Comparison of ENCODE assay signal across 42 cellular contexts in the genomic region with DNA sequence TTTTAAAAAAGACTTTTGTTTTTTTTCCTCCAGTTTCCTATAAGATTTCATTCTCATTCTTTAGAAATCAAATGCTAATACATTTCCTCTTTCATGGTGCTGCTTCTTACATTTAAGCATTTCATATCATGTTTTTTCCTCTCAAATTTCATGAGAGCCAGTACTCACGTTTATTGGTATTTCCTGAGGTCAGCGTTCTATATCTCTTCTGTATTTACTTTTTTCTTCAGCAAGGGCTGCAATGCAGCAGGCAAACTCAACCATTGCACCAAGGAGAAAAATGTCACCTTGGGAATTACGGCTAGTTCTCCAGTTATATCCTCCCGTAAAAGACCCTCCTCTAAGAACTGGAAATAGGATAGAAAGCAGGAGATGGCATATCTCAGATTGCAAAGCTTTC. TPM values are rescaled to one million over a fixed set of nuclear protein-coding genes. Genes with fewer than 3 reads are reported as not detected.
"Had no signal": no experiment of that assay in that cellular context is flagged by ENCODE, and none has a peak within 500 bp of the region (broad histone marks: within the 10 kb centered on the region; RNA-seq: fewer than 3 reads in every experiment).

No MANE protein-coding gene starts in this region.

- H3K4me1 ChIP-seq: adrenal gland, ascending aorta, breast epithelium had no signal

- DNase-seq: activated effector memory CD4-positive, alpha-beta T cell treated with anti-CD3 and anti-CD28 coated beads, Interleukin-2, amount 50 U/mL, for 16 hours; activated effector memory CD4-positive, alpha-beta T cell treated with Interleukin-2 at 50 U/mL for 16 hours; activated gamma-delta T cell; activated gamma-delta T cell treated with Interleukin-2 at 50 U/mL for 16 hours; activated naive CD4-positive, alpha-beta T cell; activated naive CD4-positive, alpha-beta T cell treated with anti-CD3 and anti-CD28 coated beads for 36 hours; activated naive CD4-positive, alpha-beta T cell treated with anti-CD3 and anti-CD28 coated beads, Interleukin-2, amount 10 ng/mL, durations not matched to agents 7 days and 5 days; activated naive CD4-positive, alpha-beta T cell treated with anti-CD3 and anti-CD28 coated beads, Interleukin-2, amount 50 U/mL, for 16 hours; activated naive CD4-positive, alpha-beta T cell treated with Interleukin-2 at 50 U/mL for 16 hours; activated naive CD8-positive, alpha-beta T cell treated with anti-CD3 and anti-CD28 coated beads for 36 hours; activated naive CD8-positive, alpha-beta T cell treated with anti-CD3 and anti-CD28 coated beads, Interleukin-2, amount 10 ng/mL, durations not matched to agents 7 days and 5 days; activated naive CD8-positive, alpha-beta T cell treated with anti-CD3 and anti-CD28 coated beads, Interleukin-2, amount 50 U/mL, for 24 hours; activated T-cell treated with anti-CD3 and anti-CD28 coated beads, Interleukin-2, amount 50 U/mL, for 1 hour; activated T-cell treated with anti-CD3 and anti-CD28 coated beads, Interleukin-2, amount 50 U/mL, for 24 hours; activated T-cell treated with anti-CD3 and anti-CD28 coated beads, Interleukin-2, amount 50 U/mL, for 4 hours; activated T-cell treated with anti-CD3 and anti-CD28 coated beads, Interleukin-2, amount 50 U/mL, for 48 hours; activated T-cell treated with anti-CD3 and anti-CD28 coated beads, Interleukin-2, amount 50 U/mL, for 72 hours; adrenal gland; amniotic stem cell; amygdala; anterior cingulate cortex; aorta; brain microvascular endothelial cell; caudate nucleus; central memory CD4-positive, alpha-beta T cell; cerebellar nuclear complex had no signal

- FAIRE-seq: astrocyte, bronchial epithelial cell had no signal

- H3K27ac ChIP-seq: adrenal gland, ascending aorta, body of pancreas, brain microvascular endothelial cell, breast epithelium, cardiac muscle cell had no signal

- H3K36me3 Mint-ChIP-seq: activated naive CD4-positive, alpha-beta T cell treated with anti-CD3 and anti-CD28 coated beads, Interleukin-2, amount 10 ng/mL, durations not matched to agents 7 days and 5 days; activated naive CD4-positive, alpha-beta T cell treated with anti-CD3 and anti-CD28 coated beads, Interleukin-2, amount 50 U/mL, for 24 hours; activated naive CD4-positive, alpha-beta T cell treated with anti-CD3 and anti-CD28 coated beads, Interleukin-2, amount 50 U/mL, for 72 hours; activated naive CD8-positive, alpha-beta T cell; activated naive CD8-positive, alpha-beta T cell treated with anti-CD3 and anti-CD28 coated beads for 36 hours; activated naive CD8-positive, alpha-beta T cell treated with anti-CD3 and anti-CD28 coated beads, Interleukin-2, amount 10 ng/mL, durations not matched to agents 7 days and 5 days; brain had no signal

- H3K27me3 ChIP-seq: adrenal gland, ascending aorta, body of pancreas, brain microvascular endothelial cell, breast epithelium, cardiac muscle cell had no signal

- H3K4me1 Mint-ChIP-seq: activated naive CD4-positive, alpha-beta T cell treated with anti-CD3 and anti-CD28 coated beads, Interleukin-2, amount 10 ng/mL, durations not matched to agents 7 days and 5 days; activated naive CD4-positive, alpha-beta T cell treated with anti-CD3 and anti-CD28 coated beads, Interleukin-2, amount 50 U/mL, for 24 hours; activated naive CD8-positive, alpha-beta T cell treated with anti-CD3 and anti-CD28 coated beads for 36 hours; activated naive CD8-positive, alpha-beta T cell treated with anti-CD3 and anti-CD28 coated beads, Interleukin-2, amount 10 ng/mL, durations not matched to agents 7 days and 5 days; activated naive CD8-positive, alpha-beta T cell treated with anti-CD3 and anti-CD28 coated beads, Interleukin-2, amount 50 U/mL, for 24 hours; activated T-helper 17 cell treated with anti-CD3 and anti-CD28 coated beads, Interleukin-2, amount 50 U/mL, for 72 hours; central memory CD8-positive, alpha-beta T cell had no signal

- H3K4me3 Mint-ChIP-seq: activated naive CD4-positive, alpha-beta T cell treated with anti-CD3 and anti-CD28 coated beads for 36 hours; activated naive CD4-positive, alpha-beta T cell treated with anti-CD3 and anti-CD28 coated beads, Interleukin-2, amount 10 ng/mL, durations not matched to agents 7 days and 5 days; activated naive CD4-positive, alpha-beta T cell treated with anti-CD3 and anti-CD28 coated beads, Interleukin-2, amount 50 U/mL, for 24 hours; activated naive CD8-positive, alpha-beta T cell; activated naive CD8-positive, alpha-beta T cell treated with anti-CD3 and anti-CD28 coated beads for 36 hours; activated naive CD8-positive, alpha-beta T cell treated with anti-CD3 and anti-CD28 coated beads, Interleukin-2, amount 10 ng/mL, durations not matched to agents 7 days and 5 days; activated naive CD8-positive, alpha-beta T cell treated with anti-CD3 and anti-CD28 coated beads, Interleukin-2, amount 50 U/mL, for 24 hours; activated T-cell treated with anti-CD3 and anti-CD28 coated beads, Interleukin-2, amount 50 U/mL, for 24 hours; activated T-cell treated with anti-CD3 and anti-CD28 coated beads, Interleukin-2, amount 50 U/mL, for 4 hours; activated T-cell treated with anti-CD3 and anti-CD28 coated beads, Interleukin-2, amount 50 U/mL, for 72 hours; activated T-helper 1 cell treated with anti-CD3 and anti-CD28 coated beads, Interleukin-12 subunit alpha, Interleukin-12 subunit beta, Interleukin-2, Interleukin-4 antibody, amounts not matched to agents 30 ng/mL and 10 ng/mL and 1 ng/mL, durations not matched to agents 14 hours and 24 hours and 36 hours; activated T-helper 17 cell treated with anti-CD3 and anti-CD28 coated beads, Interleukin-2, amount 50 U/mL, for 72 hours; central memory CD8-positive, alpha-beta T cell had no signal

- H3K27ac Mint-ChIP-seq: activated naive CD4-positive, alpha-beta T cell treated with anti-CD3 and anti-CD28 coated beads for 36 hours; activated naive CD4-positive, alpha-beta T cell treated with anti-CD3 and anti-CD28 coated beads, Interleukin-2, amount 10 ng/mL, durations not matched to agents 7 days and 5 days; activated naive CD4-positive, alpha-beta T cell treated with anti-CD3 and anti-CD28 coated beads, Interleukin-2, amount 50 U/mL, for 24 hours; activated naive CD4-positive, alpha-beta T cell treated with anti-CD3 and anti-CD28 coated beads, Interleukin-2, amount 50 U/mL, for 72 hours; activated naive CD8-positive, alpha-beta T cell; activated naive CD8-positive, alpha-beta T cell treated with anti-CD3 and anti-CD28 coated beads for 36 hours; activated naive CD8-positive, alpha-beta T cell treated with anti-CD3 and anti-CD28 coated beads, Interleukin-2, amount 10 ng/mL, durations not matched to agents 7 days and 5 days; activated naive CD8-positive, alpha-beta T cell treated with anti-CD3 and anti-CD28 coated beads, Interleukin-2, amount 50 U/mL, for 24 hours; activated T-cell treated with anti-CD3 and anti-CD28 coated beads, Interleukin-2, amount 50 U/mL, for 24 hours; activated T-cell treated with anti-CD3 and anti-CD28 coated beads, Interleukin-2, amount 50 U/mL, for 72 hours; activated T-helper 1 cell treated with anti-CD3 and anti-CD28 coated beads, Interleukin-12 subunit alpha, Interleukin-12 subunit beta, Interleukin-2, Interleukin-4 antibody, amounts not matched to agents 30 ng/mL and 10 ng/mL and 1 ng/mL, durations not matched to agents 14 hours and 24 hours and 36 hours; activated T-helper 17 cell treated with anti-CD3 and anti-CD28 coated beads, Interleukin-2, amount 50 U/mL, for 72 hours; activated T-helper 2 cell treated with anti-CD3 and anti-CD28 coated beads, Interferon-gamma antibody, Interleukin-2, Interleukin-4, amounts not matched to agents 10 μg/mL and 5 μg/mL and 100 μg/mL, durations not matched to agents 14 hours and 24 hours and 36 hours had no signal

- H3K36me3 ChIP-seq: adrenal gland, ascending aorta, brain microvascular endothelial cell, breast epithelium, cardiac muscle cell had no signal

- H3K9me3 Mint-ChIP-seq: activated naive CD4-positive, alpha-beta T cell treated with anti-CD3 and anti-CD28 coated beads for 36 hours; activated naive CD4-positive, alpha-beta T cell treated with anti-CD3 and anti-CD28 coated beads, Interleukin-2, amount 10 ng/mL, durations not matched to agents 7 days and 5 days; activated naive CD4-positive, alpha-beta T cell treated with anti-CD3 and anti-CD28 coated beads, Interleukin-2, amount 50 U/mL, for 24 hours; activated naive CD4-positive, alpha-beta T cell treated with anti-CD3 and anti-CD28 coated beads, Interleukin-2, amount 50 U/mL, for 72 hours; activated naive CD8-positive, alpha-beta T cell treated with anti-CD3 and anti-CD28 coated beads for 36 hours; activated naive CD8-positive, alpha-beta T cell treated with anti-CD3 and anti-CD28 coated beads, Interleukin-2, amount 10 ng/mL, durations not matched to agents 7 days and 5 days; activated naive CD8-positive, alpha-beta T cell treated with anti-CD3 and anti-CD28 coated beads, Interleukin-2, amount 50 U/mL, for 24 hours; activated T-cell treated with anti-CD3 and anti-CD28 coated beads, Interleukin-2, amount 50 U/mL, for 24 hours; activated T-cell treated with anti-CD3 and anti-CD28 coated beads, Interleukin-2, amount 50 U/mL, for 4 hours; activated T-cell treated with anti-CD3 and anti-CD28 coated beads, Interleukin-2, amount 50 U/mL, for 72 hours; activated T-helper 1 cell treated with anti-CD3 and anti-CD28 coated beads, Interleukin-12 subunit alpha, Interleukin-12 subunit beta, Interleukin-2, Interleukin-4 antibody, amounts not matched to agents 30 ng/mL and 10 ng/mL and 1 ng/mL, durations not matched to agents 14 hours and 24 hours and 36 hours; activated T-helper 17 cell treated with anti-CD3 and anti-CD28 coated beads, Interleukin-2, amount 50 U/mL, for 72 hours; activated T-helper 2 cell treated with anti-CD3 and anti-CD28 coated beads, Interferon-gamma antibody, Interleukin-2, Interleukin-4, amounts not matched to agents 10 μg/mL and 5 μg/mL and 100 μg/mL, durations not matched to agents 14 hours and 24 hours and 36 hours; central memory CD8-positive, alpha-beta T cell had no signal

- H3K4me3 ChIP-seq: adrenal gland, ascending aorta, body of pancreas, breast epithelium, cardiac muscle cell had no signal

- ATAC-seq: activated naive CD4-positive, alpha-beta T cell treated with anti-CD3 and anti-CD28 coated beads, Interleukin-2, amount 50 U/mL, for 72 hours; activated naive CD8-positive, alpha-beta T cell treated with anti-CD3 and anti-CD28 coated beads, Interleukin-2, amount 50 U/mL, for 24 hours; activated T-cell treated with anti-CD3 and anti-CD28 coated beads, Interleukin-2, amount 50 U/mL, for 4 hours; activated T-cell treated with anti-CD3 and anti-CD28 coated beads, Interleukin-2, amount 50 U/mL, for 72 hours; activated T-helper 17 cell treated with anti-CD3 and anti-CD28 coated beads, Interleukin-2, amount 50 U/mL, for 72 hours; body of pancreas had no signal

- H3K9me3 ChIP-seq: adrenal gland, ascending aorta, body of pancreas, breast epithelium had no signal

RNA-seq across cellular contexts. Expression of gene UPP2, which starts 32.4 kb away (rescaled TPM):
- total RNA-seq: activated naive CD4-positive, alpha-beta T cell treated with anti-CD3 and anti-CD28 coated beads for 36 hours; activated naive CD4-positive, alpha-beta T cell treated with anti-CD3 and anti-CD28 coated beads, Interleukin-2, amount 50 U/mL, for 72 hours; activated naive CD8-positive, alpha-beta T cell treated with anti-CD3 and anti-CD28 coated beads for 36 hours; activated naive CD8-positive, alpha-beta T cell treated with anti-CD3 and anti-CD28 coated beads, Interleukin-2, amount 10 ng/mL, durations not matched to agents 7 days and 5 days; activated T-cell treated with anti-CD3 and anti-CD28 coated beads, Interleukin-2, amount 50 U/mL, for 4 hours; activated T-cell treated with anti-CD3 and anti-CD28 coated beads, Interleukin-2, amount 50 U/mL, for 72 hours; activated T-helper 1 cell treated with anti-CD3 and anti-CD28 coated beads, Interleukin-12 subunit alpha, Interleukin-12 subunit beta, Interleukin-2, Interleukin-4 antibody, amounts not matched to agents 30 ng/mL and 10 ng/mL and 1 ng/mL, durations not matched to agents 14 hours and 24 hours and 36 hours; activated T-helper 17 cell treated with anti-CD3 and anti-CD28 coated beads, Interleukin-2, amount 50 U/mL, for 72 hours; activated T-helper 2 cell treated with anti-CD3 and anti-CD28 coated beads, Interferon-gamma antibody, Interleukin-2, Interleukin-4, amounts not matched to agents 10 μg/mL and 5 μg/mL and 100 μg/mL, durations not matched to agents 14 hours and 24 hours and 36 hours; aorta; ascending aorta; astrocyte; body of pancreas; bronchial epithelial cell; cardiac muscle cell; cardiac septum; chondrocyte had no signal
- polyA plus RNA-seq: aorta, cardiac muscle cell had no signal
